ENCODE assay signal across 22 cellular contexts in genomic region chr11:31512117-31512516, GRCh38. TPM values are rescaled to one million over a fixed set of nuclear protein-coding genes. Genes with fewer than 3 reads are reported as not detected.
DNase-seq lines count a peak whose midpoint lies in the region; ATAC-seq, FAIRE-seq and TF ChIP-seq lines count a peak whose summit lies in the region.
"Had no signal": no experiment of that assay in that cellular context is flagged by ENCODE, and none has a peak within 500 bp of the region (broad histone marks: within the 10 kb centered on the region; RNA-seq: fewer than 3 reads in every experiment).

No MANE protein-coding gene starts in this region.

- H3K9me2 ChIP-seq in Loucy (replicated peaks; ENCODE audit: low read depth, low read length) (no peaks in the 10 kb centered on the region), neural cell (ENCODE audit: insufficient read depth, low read length) (no peaks in the 10 kb centered on the region)
- H3K9me2 ChIP-seq: SK-N-SH had no signal

- CTCF ChIA-PET in K562 (lab: Yijun Ruan, JAX; ENCODE audit: low intra/inter-chr PET ratio) = no interaction called here

- no peaks in the 10 kb centered on the region for H3K9me1 ChIP-seq in K562 (ENCODE audit: control insufficient read depth, insufficient read depth, low read length)

- H4K20me1 ChIP-seq in DND-41 (ENCODE audit: insufficient read depth, low read length) (no peaks in the 10 kb centered on the region; the same call in 1 of the 2 replicates), Loucy (ENCODE audit: insufficient read depth, low read length, poor library complexity, severe bottlenecking) (peaks cover 10% of the 10 kb centered on the region), K562 (replicated peaks; ENCODE audit: control insufficient read depth, insufficient read depth, low read length) (peaks cover 5% of the 10 kb centered on the region; the same call in 1 of the 2 replicates), neural cell (ENCODE audit: insufficient read depth) (no peaks in the 10 kb centered on the region)
- H4K20me1 ChIP-seq: BLaER1 had no signal

- no peak for DNase-seq in DND-41
- DNase-seq in K562 (ENCODE audit: extremely low read depth in 1 of 4, low spot score in 3 of 4) = peak in 1 of 4 experiments; percentile 20
- DNase-seq in posterior vena cava (ENCODE audit: low spot score) = no peak
- no peak for DNase-seq in left ventricle myocardium inferior
- no peak for DNase-seq in NCI-H2196 (lab: John Stamatoyannopoulos, UW; ENCODE audit: unreplicated experiment)
- DNase-seq: CD4-positive, CD25-positive, alpha-beta regulatory T cell; DMS53; HCEC 1CT; MG63; NCI-H1105 treated with DMSO at 0.1 percent for 48 hours; NCI-H1930; NCI-H2107; NCI-H446; NCI-H524 treated with DMSO at 0.1 percent for 48 hours; OCI-M1; SK-N-SH had no signal

- no peak for FAIRE-seq in K562 (lab: Jason Lieb, UNC)
- FAIRE-seq: A204.1, G401.6, H1 had no signal

- H3K36me3 ChIP-seq in DND-41 (ENCODE audit: insufficient read depth, low read length) (no peaks in the 10 kb centered on the region), Loucy (ENCODE audit: insufficient read depth, low read length) (no peaks in the 10 kb centered on the region), K562 (ENCODE audit: control insufficient read depth, insufficient read depth, low read length) (peaks cover 4% of the 10 kb centered on the region; the same call in 1 of the 3 replicates), neural cell (ENCODE audit: insufficient read depth, low read length) (peaks cover 3% of the 10 kb centered on the region), left ventricle myocardium inferior (no peaks in the 10 kb centered on the region)
- H3K36me3 ChIP-seq: BLaER1, MG63 had no signal

- no peak for TF ChIP-seq POLR2A in K562 (conservative IDR thresholded peaks at IDR 0.05)

- no peaks in the 10 kb centered on the region for H3K9me3 ChIP-seq in DND-41 (ENCODE audit: insufficient read depth, low read length, severe bottlenecking)
- no peaks in the 10 kb centered on the region for H3K9me3 ChIP-seq in Loucy (ENCODE audit: insufficient read depth, low read depth, low read length)
- no peaks in the 10 kb centered on the region for H3K9me3 ChIP-seq in K562 (replicated peaks; ENCODE audit: control insufficient read depth, insufficient read depth, low read depth, low read length)
- no peaks in the 10 kb centered on the region for H3K9me3 ChIP-seq in neural cell (ENCODE audit: low read length)
- H3K9me3 ChIP-seq in left ventricle myocardium inferior (replicated peaks) = no peaks in the 10 kb centered on the region
- H3K9me3 ChIP-seq: BLaER1, MG63, SK-N-SH had no signal

- no TSS peak for BruUV-seq in K562 (replicated peaks; lab: Mats Ljungman, UMichigan)

- intact Hi-C loops in K562 (cut with micrococcal nuclease) (no loop called here), posterior vena cava (cut with DNase I) (no loop called here), left ventricle myocardium inferior (cut with micrococcal nuclease) (no loop called here)

- H3F3A ChIP-seq in Loucy (ENCODE audit: low read depth) (no peaks in the 10 kb centered on the region; the same call in 1 of the 2 replicates), neural cell (ENCODE audit: insufficient read depth, low read length, poor library complexity, severe bottlenecking) (no peaks in the 10 kb centered on the region)

- TF ChIP-seq EP300 in K562 (IDR thresholded peaks at IDR 0.05; ENCODE audit: low read length) (no peak), neural cell (conservative IDR thresholded peaks at IDR 0.05; ENCODE audit: poor library complexity, severe bottlenecking) (no peak)

- ATAC-seq in DND-41 (ENCODE audit: insufficient read depth, low read depth) (no peak), K562 (no peak)

- in situ Hi-C loops in K562 (cut with MboI) = no loop called here

- peaks cover 36% of the 10 kb centered on the region for H3K4me1 ChIP-seq in DND-41 (ENCODE audit: insufficient read depth, low read length)
- H3K4me1 ChIP-seq in Loucy (ENCODE audit: insufficient read depth, low read length, poor library complexity, severe bottlenecking) = peaks cover 43% of the 10 kb centered on the region
- H3K4me1 ChIP-seq in K562 (replicated peaks in 1 of 2; ENCODE audit: control insufficient read depth in 2 of 2, insufficient read depth in 2 of 2, low read length in 2 of 2) = peaks cover 0 to 2% of the 10 kb centered on the region in 2 experiments; a peak in 1 of 5 replicates
- peaks cover 42% of the 10 kb centered on the region for H3K4me1 ChIP-seq in left ventricle myocardium inferior

- TF ChIP-seq RAD21 in K562 (CRISPR knock-in tag; conservative IDR thresholded peaks at IDR 0.05 in 1 of 2, IDR thresholded peaks at IDR 0.05 in 1 of 2) (no peak), neural cell (conservative IDR thresholded peaks at IDR 0.05) (no peak)

- WGBS in K562 (ENCODE audit: insufficient coverage, low coverage, missing lambda C conversion rate) = 24% methylated on average over 6 of the region's 6 CpGs

- no peak overlapping the region for H3K27ac ChIP-seq in DND-41 (ENCODE audit: low read length)
- H3K27ac ChIP-seq in K562 (ENCODE audit: extremely low read depth, low read depth, low read length) = peak overlapping the region; percentile 93; the same call in 2 of the 3 replicates
- no peak overlapping the region for H3K27ac ChIP-seq in neural cell (ENCODE audit: low read length)
- no peak overlapping the region for H3K27ac ChIP-seq in left ventricle myocardium inferior (replicated peaks)
- H3K27ac ChIP-seq: BLaER1 had no signal

- peaks cover 53% of the 10 kb centered on the region for H3K79me2 ChIP-seq in DND-41 (ENCODE audit: insufficient read depth, low read length)
- peaks cover 50% of the 10 kb centered on the region for H3K79me2 ChIP-seq in Loucy (ENCODE audit: insufficient read depth, low read length)
- peaks cover 83% of the 10 kb centered on the region for H3K79me2 ChIP-seq in K562 (ENCODE audit: control insufficient read depth, insufficient read depth, low read length)
- peaks cover 53% of the 10 kb centered on the region for H3K79me2 ChIP-seq in neural cell (replicated peaks; ENCODE audit: insufficient read depth, low read length)

- H2AFZ ChIP-seq in DND-41 (ENCODE audit: low read depth, low read length) = no peak overlapping the region
- H2AFZ ChIP-seq in Loucy (ENCODE audit: low read length) = no peak overlapping the region
- peak overlapping the region; percentile 72; the same call in 1 of the 2 replicates for H2AFZ ChIP-seq in K562 (ENCODE audit: low read depth, low read length)
- H2AFZ ChIP-seq in neural cell (ENCODE audit: low read depth, low read length) = no peak overlapping the region

- no peak for TF ChIP-seq CTCF in DND-41 (IDR thresholded peaks at IDR 0.05; ENCODE audit: borderline replicate concordance, extremely low read depth, low read length, poor library complexity, severe bottlenecking)
- no peak for TF ChIP-seq CTCF in Loucy (conservative IDR thresholded peaks at IDR 0.05; ENCODE audit: low read length)
- no peak for TF ChIP-seq CTCF in K562 (IDR thresholded peaks at IDR 0.05 in 2 of 3, conservative IDR thresholded peaks at IDR 0.05 in 1 of 3; ENCODE audit: insufficient read depth in 2 of 3, low read depth in 1 of 3, low read length in 3 of 3)
- TF ChIP-seq CTCF in neural cell (IDR thresholded peaks at IDR 0.05; ENCODE audit: poor library complexity, severe bottlenecking) = no peak
- TF ChIP-seq CTCF in left ventricle myocardium inferior (IDR thresholded peaks at IDR 0.05; ENCODE audit: borderline replicate concordance) = no peak

- H3K4me2 ChIP-seq in DND-41 (ENCODE audit: insufficient read depth, low read length) = peak overlapping the region; percentile 70; the same call in 1 of the 2 replicates
- peak overlapping the region; percentile 82 for H3K4me2 ChIP-seq in Loucy (ENCODE audit: low read depth, low read length, poor library complexity, severe bottlenecking)
- H3K4me2 ChIP-seq in K562 (ENCODE audit: insufficient read depth, low read length) = peak overlapping the region; percentile 51; the same call in 1 of the 2 replicates
- H3K4me2 ChIP-seq in neural cell (ENCODE audit: low read length) = peak overlapping the region; percentile 9

- no peaks in the 10 kb centered on the region for H3K27me3 ChIP-seq in DND-41 (ENCODE audit: insufficient read depth, low read length, poor library complexity)
- no peaks in the 10 kb centered on the region for H3K27me3 ChIP-seq in Loucy (ENCODE audit: insufficient read depth, low read length, poor library complexity, severe bottlenecking)
- no peaks in the 10 kb centered on the region for H3K27me3 ChIP-seq in K562 (ENCODE audit: control insufficient read depth in 2 of 2, insufficient read depth in 2 of 2, low read length in 2 of 2)
- H3K27me3 ChIP-seq in neural cell (ENCODE audit: insufficient read depth, low read depth, low read length) = no peaks in the 10 kb centered on the region
- no peaks in the 10 kb centered on the region for H3K27me3 ChIP-seq in left ventricle myocardium inferior (ENCODE audit: low read depth)
- H3K27me3 ChIP-seq: BLaER1, MG63 had no signal

- H3K4me3 ChIP-seq in DND-41 (ENCODE audit: low read depth in 1 of 2, low read length in 2 of 2) = no peak overlapping the region
- peak overlapping the region; percentile 98 for H3K4me3 ChIP-seq in Loucy (ENCODE audit: low read length, poor library complexity, severe bottlenecking)
- peak overlapping the region; percentile 94 for H3K4me3 ChIP-seq in K562
- H3K4me3 ChIP-seq in neural cell (ENCODE audit: low read length) = peak overlapping the region; percentile 84
- no peak overlapping the region for H3K4me3 ChIP-seq in left ventricle myocardium inferior
- H3K4me3 ChIP-seq: BLaER1, MG63 had no signal

- POLR2A ChIA-PET in K562 (lab: Yijun Ruan, JAX) = no interaction called here

- no peak overlapping the region for H3K9ac ChIP-seq in DND-41 (ENCODE audit: low read depth, low read length)
- peak overlapping the region; percentile 86 for H3K9ac ChIP-seq in Loucy (ENCODE audit: low read depth, low read length, poor library complexity, severe bottlenecking)
- H3K9ac ChIP-seq in K562 (ENCODE audit: insufficient read depth in 1 of 2, low read depth in 2 of 2, low read length in 2 of 2) = peak overlapping the region in 1 of 2 experiments; percentile 97; a peak in 2 of 4 replicates
- H3K9ac ChIP-seq in neural cell (ENCODE audit: low read length) = no peak overlapping the region
- H3K9ac ChIP-seq: BLaER1, SK-N-SH had no signal

RNA-seq across cellular contexts. Expression of gene ELP4, which starts 2.5 kb away (rescaled TPM):
- total RNA-seq in K562 (2011; cell fraction: chromatin; rRNA removed; ENCODE audit: low replicate concordance) = 37.2 and 90.3 TPM in 2 replicates
- 25.0 and 27.9 TPM in 2 replicates for total RNA-seq in K562 (2011; cell fraction: nucleolus; rRNA removed)
- total RNA-seq in K562 (2011; cell fraction: nucleoplasm; rRNA removed) = 52.5 and 116 TPM in 2 replicates
- total RNA-seq in K562 (2014; rRNA removed) (25.5 and 28.7 TPM in 2 replicates), K562 (2014; rRNA removed; fragmentation: Illumina TruSeq; extraction: Trizol) (37.6 and 39.0 TPM in 2 replicates), K562 (2015; rRNA removed; fragmentation: Illumina TruSeq; extraction: Trizol) (38.6 and 38.7 TPM in 2 replicates), K562 (2021) (24.1 and 27.8 TPM in 2 replicates), posterior vena cava (10 to 100 TPM; 14.3 to 15.7 TPM), left ventricle myocardium inferior (13.6 TPM)
- polyA plus RNA-seq in K562 (2011; rRNA removed) (59.2 and 60.3 TPM in 2 replicates), K562 (2014; fragmentation: Illumina TruSeq; extraction: Trizol) (34.8 and 43.7 TPM in 2 replicates), K562 (2014; fragmentation: Nextera tagmentation; extraction: Ambion mirVana) (10 to 100 TPM; 47.3 to 59.5 TPM), K562 (2014; rRNA removed) (26.8 and 40.9 TPM in 2 replicates), neural cell (21.6 and 30.4 TPM in 2 replicates)
- polyA plus RNA-seq in K562 (2011; cell fraction: cytosol; rRNA removed) = 18.2 and 36.0 TPM in 2 replicates
- polyA plus RNA-seq in K562 (2011; cell fraction: nucleus; rRNA removed) = 16.1 and 28.3 TPM in 2 replicates
- polyA plus RNA-seq in K562 (2012) = 29.3 and 38.7 TPM in 2 replicates
- 52.9 and 73.6 TPM in 2 replicates for polyA minus RNA-seq in K562 (2011; rRNA and poly(A)+ RNA removed)
- 17.2 and 29.0 TPM in 2 replicates for polyA minus RNA-seq in K562 (2011; cell fraction: cytosol; rRNA and poly(A)+ RNA removed)
- 78.0 and 156 TPM in 2 replicates for polyA minus RNA-seq in K562 (2011; cell fraction: nucleus; rRNA and poly(A)+ RNA removed)
- polyA minus RNA-seq in neural cell = 72.6 and 74.2 TPM in 2 replicates

RNA-seq across cellular contexts. Expression of gene IMMP1L, which starts 2.7 kb away (rescaled TPM):
- total RNA-seq in K562 (2011; cell fraction: chromatin; rRNA removed; ENCODE audit: low replicate concordance) = 22.8 and 75.8 TPM in 2 replicates
- 14.7 and 32.1 TPM in 2 replicates for total RNA-seq in K562 (2011; cell fraction: nucleolus; rRNA removed)
- 44.4 and 85.9 TPM in 2 replicates for total RNA-seq in K562 (2011; cell fraction: nucleoplasm; rRNA removed)
- total RNA-seq in K562 (2014; rRNA removed) (50.2 and 84.0 TPM in 2 replicates), K562 (2014; rRNA removed; fragmentation: Illumina TruSeq; extraction: Trizol) (102 and 169 TPM in 2 replicates), K562 (2015; rRNA removed; fragmentation: Illumina TruSeq; extraction: Trizol) (197 and 202 TPM in 2 replicates), K562 (2021) (56.0 and 62.3 TPM in 2 replicates), posterior vena cava (10 to 100 TPM; 12.9 to 19.0 TPM), left ventricle myocardium inferior (30.6 TPM)
- polyA plus RNA-seq in K562 (2011; rRNA removed) (63.2 and 92.2 TPM in 2 replicates), K562 (2014; fragmentation: Illumina TruSeq; extraction: Trizol) (63.5 and 74.3 TPM in 2 replicates), K562 (2014; fragmentation: Nextera tagmentation; extraction: Ambion mirVana) (100 to 1,000 TPM; 179 to 214 TPM), K562 (2014; rRNA removed) (170 and 245 TPM in 2 replicates), neural cell (283 and 386 TPM in 2 replicates)
- polyA plus RNA-seq in K562 (2011; cell fraction: cytosol; rRNA removed) = 30.3 and 64.9 TPM in 2 replicates
- polyA plus RNA-seq in K562 (2011; cell fraction: nucleus; rRNA removed) = 28.0 and 50.0 TPM in 2 replicates
- polyA plus RNA-seq in K562 (2012) = 61.9 and 88.4 TPM in 2 replicates
- polyA minus RNA-seq in K562 (2011; rRNA and poly(A)+ RNA removed) = 50.0 and 53.8 TPM in 2 replicates
- 9.6 and 44.7 TPM in 2 replicates for polyA minus RNA-seq in K562 (2011; cell fraction: cytosol; rRNA and poly(A)+ RNA removed)
- polyA minus RNA-seq in K562 (2011; cell fraction: nucleus; rRNA and poly(A)+ RNA removed) = 30.7 and 56.2 TPM in 2 replicates
- 48.2 and 65.2 TPM in 2 replicates for polyA minus RNA-seq in neural cell

Comparison
In these comparisons a context has a peak if more than half of its experiments do, and no peak if none do; other contexts are left out.
1. H3K4me2 ChIP-seq: peak in every context shown above with its lines; median percentile 82 in Loucy; 70 in DND-41; 51 in K562; 9 in neural cell.
2. H3K4me3 ChIP-seq: peak in Loucy (single experiment), K562 (single experiment) and neural cell (single experiment); none in DND-41 (0 of 2) and left ventricle myocardium inferior (single experiment).